ENCODE assay signal across 3 cellular contexts in the genomic region with DNA sequence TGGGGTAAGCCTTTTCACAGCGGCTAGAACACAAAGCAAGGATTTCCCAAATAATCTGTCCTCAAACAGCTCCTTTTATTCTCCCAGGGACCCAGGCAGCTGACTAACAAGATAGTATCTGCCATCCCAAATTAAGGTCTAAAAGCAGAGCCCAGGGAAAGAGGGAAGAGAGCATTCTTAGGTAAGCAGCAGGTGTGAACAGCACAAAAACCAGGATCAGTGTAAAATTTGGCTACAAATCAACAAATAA.
"Had no signal": no experiment of that assay in that cellular context is flagged by ENCODE, and none has a peak within 500 bp of the region (broad histone marks: within the 10 kb centered on the region; RNA-seq: fewer than 3 reads in every experiment).

No MANE protein-coding gene starts in this region.

- H3K4me3 ChIP-seq: GM12878 had no signal

- DNase-seq: GDM1, GF-D8 had no signal
